In the genomic region with DNA sequence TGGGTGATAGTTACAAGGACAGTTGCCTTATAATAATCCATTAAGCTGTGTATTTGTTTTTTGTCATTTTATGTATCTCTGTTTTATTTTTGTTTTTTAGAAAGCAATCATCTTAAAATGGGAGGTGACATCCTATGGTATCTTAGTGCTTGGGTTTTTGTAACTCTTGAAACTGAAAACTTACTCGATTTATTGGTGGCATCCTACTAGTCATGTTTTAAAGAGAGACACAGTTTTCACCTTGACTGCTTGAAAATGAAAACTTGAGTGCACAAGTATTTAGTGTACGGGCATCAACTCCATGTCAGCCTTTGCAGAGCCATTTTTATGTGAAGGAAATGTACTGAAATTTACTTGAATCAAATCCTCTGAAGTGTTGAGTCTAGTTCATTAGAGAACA, we compare ENCODE assay signal across 17 cellular contexts.
DNase-seq lines count a peak whose midpoint lies in the region; ATAC-seq and TF ChIP-seq lines count a peak whose summit lies in the region.
"Had no signal": no experiment of that assay in that cellular context is flagged by ENCODE, and none has a peak within 500 bp of the region (broad histone marks: within the 10 kb centered on the region; RNA-seq: fewer than 3 reads in every experiment).

No MANE protein-coding gene starts in this region.

- peaks cover 44% of the 10 kb centered on the region for H3K4me1 ChIP-seq in MM.1S (ENCODE audit: low read length)

- no peaks in the 10 kb centered on the region for H3K9me3 ChIP-seq in MM.1S (replicated peaks; ENCODE audit: insufficient read depth, low read length)
- H3K9me3 ChIP-seq: tibial nerve had no signal

- CTCF ChIA-PET in activated naive CD4-positive, alpha-beta T cell treated with anti-CD3 and anti-CD28 coated beads for 36 hours (lab: Charles Lee), result interaction anchor here (0.6 kb wide), 1 partner anchor 13 kb away, joined by 3 read pairs; no protein-coding TSS in a partner anchor

- no peaks in the 10 kb centered on the region for H3K9me3 Mint-ChIP-seq in activated naive CD4-positive, alpha-beta T cell treated with anti-CD3 and anti-CD28 coated beads for 36 hours
- no peaks in the 10 kb centered on the region for H3K9me3 Mint-ChIP-seq in central memory CD8-positive, alpha-beta T cell
- H3K9me3 Mint-ChIP-seq in stimulated activated memory B cell treated with anti-CD40 and anti-IgM and Interleukin-4, amounts not matched to agents 10 μg/mL and 1 μg/mL and 100 μg/mL, for 72 hours, result no peaks in the 10 kb centered on the region

- peak overlapping the region; percentile 59 for H3K4me2 ChIP-seq in MM.1S (ENCODE audit: low read depth, low read length)

- H4K20me1 ChIP-seq in MM.1S (ENCODE audit: insufficient read depth, low read length), result no peaks in the 10 kb centered on the region

- no peaks in the 10 kb centered on the region for H3K27me3 Mint-ChIP-seq in activated naive CD4-positive, alpha-beta T cell treated with anti-CD3 and anti-CD28 coated beads for 36 hours (ENCODE audit: low read depth)
- no peaks in the 10 kb centered on the region for H3K27me3 Mint-ChIP-seq in central memory CD8-positive, alpha-beta T cell
- H3K27me3 Mint-ChIP-seq in stimulated activated memory B cell treated with anti-CD40 and anti-IgM and Interleukin-4, amounts not matched to agents 10 μg/mL and 1 μg/mL and 100 μg/mL, for 72 hours, result no peaks in the 10 kb centered on the region

- no peak overlapping the region; the same call in 1 of the 2 replicates for H3K9ac ChIP-seq in MM.1S (ENCODE audit: low read length)

- no peak for DNase-seq in activated naive CD4-positive, alpha-beta T cell treated with anti-CD3 and anti-CD28 coated beads for 36 hours
- DNase-seq in activated naive CD4-positive, alpha-beta T cell treated with anti-CD3 and anti-CD28 coated beads, Interleukin-2, amount 50 U/mL, for 16 hours, result no peak
- DNase-seq in MM.1S, result peak; percentile 54
- DNase-seq in central memory CD8-positive, alpha-beta T cell (ENCODE audit: low spot score in 2 of 2), result no peak
- DNase-seq in stimulated activated CD4-positive, alpha-beta T cell treated with anti-CD3 and anti-CD28 coated beads, Interleukin-2, amount 100 ng/mL, for 48 hours, result no peak
- DNase-seq in HuH-7.5 (ENCODE audit: low spot score), result no peak
- DNase-seq: DMS79 treated with DMSO at 0.1 percent for 48 hours, Kasumi-1, NCI-H1092, NCI-H2029, posterior cingulate gyrus, SIG-M5 had no signal

- H3K4me3 ChIP-seq in MM.1S (ENCODE audit: low read length), result peak overlapping the region; percentile 22
- H3K4me3 ChIP-seq: tibial nerve had no signal

- peaks cover 5% of the 10 kb centered on the region for H3K36me3 Mint-ChIP-seq in activated naive CD4-positive, alpha-beta T cell treated with anti-CD3 and anti-CD28 coated beads for 36 hours (ENCODE audit: low read depth)
- H3K36me3 Mint-ChIP-seq in central memory CD8-positive, alpha-beta T cell (ENCODE audit: insufficient read depth), result peaks cover 5% of the 10 kb centered on the region
- peaks cover 6% of the 10 kb centered on the region for H3K36me3 Mint-ChIP-seq in stimulated activated memory B cell treated with anti-CD40 and anti-IgM and Interleukin-4, amounts not matched to agents 10 μg/mL and 1 μg/mL and 100 μg/mL, for 72 hours

- peak overlapping the region; percentile 14; the same call in 1 of the 2 replicates for H3K27ac ChIP-seq in MM.1S (ENCODE audit: low read length)
- H3K27ac ChIP-seq: tibial nerve, VCaP had no signal

- no peaks in the 10 kb centered on the region for H3K9me2 ChIP-seq in MM.1S (replicated peaks; ENCODE audit: insufficient read depth, low read length)

- H3F3A ChIP-seq in MM.1S (ENCODE audit: insufficient read depth, low read length), result peaks cover 29% of the 10 kb centered on the region

- no peak for ATAC-seq in central memory CD8-positive, alpha-beta T cell (replicated peaks; ENCODE audit: extremely low read depth, poor library complexity, severe bottlenecking)
- no peak for ATAC-seq in stimulated activated memory B cell treated with anti-CD40 and anti-IgM and Interleukin-4, amounts not matched to agents 10 μg/mL and 1 μg/mL and 100 μg/mL, for 72 hours
- ATAC-seq in HG02759 (IDR thresholded peaks at IDR 0.05; ENCODE audit: unreplicated experiment), result no peak
- ATAC-seq: left lobe of liver had no signal

- no peaks in the 10 kb centered on the region for H3K79me2 ChIP-seq in MM.1S (ENCODE audit: low read length)

- H3K36me3 ChIP-seq in MM.1S (replicated peaks; ENCODE audit: insufficient read depth, low read length), result no peaks in the 10 kb centered on the region

- peaks cover 26% of the 10 kb centered on the region for H3K4me1 Mint-ChIP-seq in activated naive CD4-positive, alpha-beta T cell treated with anti-CD3 and anti-CD28 coated beads for 36 hours (ENCODE audit: low read depth)
- H3K4me1 Mint-ChIP-seq in central memory CD8-positive, alpha-beta T cell, result peaks cover 18% of the 10 kb centered on the region
- peaks cover 32% of the 10 kb centered on the region for H3K4me1 Mint-ChIP-seq in stimulated activated memory B cell treated with anti-CD40 and anti-IgM and Interleukin-4, amounts not matched to agents 10 μg/mL and 1 μg/mL and 100 μg/mL, for 72 hours

- peak overlapping the region; percentile 55 for H3K4me3 Mint-ChIP-seq in activated naive CD4-positive, alpha-beta T cell treated with anti-CD3 and anti-CD28 coated beads for 36 hours
- peak overlapping the region; percentile 6 for H3K4me3 Mint-ChIP-seq in central memory CD8-positive, alpha-beta T cell
- no peak overlapping the region for H3K4me3 Mint-ChIP-seq in stimulated activated memory B cell treated with anti-CD40 and anti-IgM and Interleukin-4, amounts not matched to agents 10 μg/mL and 1 μg/mL and 100 μg/mL, for 72 hours

- no peak for TF ChIP-seq CTCF in MM.1S (IDR thresholded peaks at IDR 0.05; ENCODE audit: low read length)

- no peaks in the 10 kb centered on the region for H3K27me3 ChIP-seq in MM.1S (replicated peaks; ENCODE audit: insufficient read depth, low read length)
- H3K27me3 ChIP-seq: tibial nerve had no signal

- H2AFZ ChIP-seq in MM.1S (ENCODE audit: low read length), result no peak overlapping the region

- H3K27ac Mint-ChIP-seq in activated naive CD4-positive, alpha-beta T cell treated with anti-CD3 and anti-CD28 coated beads for 36 hours, result peak overlapping the region; percentile 54
- no peak overlapping the region for H3K27ac Mint-ChIP-seq in central memory CD8-positive, alpha-beta T cell (ENCODE audit: low read depth)
- H3K27ac Mint-ChIP-seq in stimulated activated memory B cell treated with anti-CD40 and anti-IgM and Interleukin-4, amounts not matched to agents 10 μg/mL and 1 μg/mL and 100 μg/mL, for 72 hours, result peak overlapping the region; percentile 18

- intact Hi-C loops in activated naive CD4-positive, alpha-beta T cell treated with anti-CD3 and anti-CD28 coated beads for 36 hours (cut with micrococcal nuclease), result no loop called here
